18 cellular contexts compared by ENCODE assay signal in genomic region chr12:59927041-59927440, GRCh38.
"Had no signal": no experiment of that assay in that cellular context is flagged by ENCODE, and none has a peak within 500 bp of the region (broad histone marks: within the 10 kb centered on the region; RNA-seq: fewer than 3 reads in every experiment).

No MANE protein-coding gene starts in this region.

- H3K9me3 ChIP-seq: neutrophil, testis had no signal

- DNase-seq: activated CD4-positive, alpha-beta T cell treated with anti-CD3 and anti-CD28 coated beads, Interleukin-2, amount 10 ng/mL, durations not matched to agents 24 days and 14 days; activated CD8-positive, alpha-beta T cell treated with anti-CD3 and anti-CD28 coated beads for 36 hours; activated naive CD4-positive, alpha-beta T cell treated with Interleukin-2 at 50 U/mL for 16 hours; activated naive CD8-positive, alpha-beta T cell treated with anti-CD3 and anti-CD28 coated beads, Interleukin-2, amount 10 ng/mL, durations not matched to agents 7 days and 5 days; activated T-cell treated with anti-CD3 and anti-CD28 coated beads, Interleukin-2, amount 50 U/mL, for 1 hour; hypothalamus; kidney; stimulated activated CD4-positive, alpha-beta T cell treated with anti-CD3 and anti-CD28 coated beads, Interleukin-4, amount 100 ng/mL, for 24 hours; testis had no signal

- H3K4me2 ChIP-seq: smooth muscle cell had no signal

- H3K4me3 ChIP-seq: coronary artery, lung, smooth muscle cell, testis had no signal

- FAIRE-seq: kidney had no signal

- ATAC-seq: activated CD8-positive, alpha-beta T cell treated with anti-CD3 and anti-CD28 coated beads for 36 hours; esophagus mucosa; left lobe of liver; natural killer cell treated with Interleukin-12 subunit alpha and Interleukin-12 subunit beta and Interleukin-15 and Interleukin-18, amount 100 ng/mL, for 72 hours; sciatic nerve; stimulated activated effector memory CD8-positive, alpha-beta T cell treated with anti-CD3 and anti-CD28 coated beads, Interleukin-12 subunit alpha, Interleukin-12 subunit beta, amount 100 ng/mL, for 72 hours had no signal

- H3K4me1 ChIP-seq: testis had no signal

- H3K27ac ChIP-seq: coronary artery, neutrophil, testis had no signal

- H3K36me3 ChIP-seq: neutrophil had no signal

- H3K27me3 ChIP-seq: neutrophil, testis had no signal
